In the genomic region with DNA sequence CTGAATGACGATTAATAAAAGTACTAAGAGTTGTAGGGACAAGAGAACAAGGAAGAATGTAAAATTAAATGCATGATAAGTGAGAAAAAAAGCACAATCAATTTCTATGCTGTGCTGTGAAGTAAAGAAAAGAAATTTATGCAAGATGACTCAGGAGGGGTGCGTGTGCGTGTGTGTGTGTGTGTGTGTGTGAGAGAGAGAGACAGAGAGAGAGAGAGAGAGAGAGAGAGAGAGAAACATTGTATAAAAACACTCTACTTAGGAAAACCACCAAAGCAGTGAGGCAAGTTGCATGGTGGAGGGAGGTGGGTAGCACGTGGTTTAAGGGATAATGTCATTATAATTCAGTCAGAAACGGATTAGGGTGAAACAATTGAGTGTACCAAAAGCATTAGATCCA, we compare ENCODE assay signal across 10 cellular contexts.
"Had no signal": no experiment of that assay in that cellular context is flagged by ENCODE, and none has a peak within 500 bp of the region (broad histone marks: within the 10 kb centered on the region; RNA-seq: fewer than 3 reads in every experiment).

No MANE protein-coding gene starts in this region.

- H3K36me3 ChIP-seq: transverse colon had no signal

- H3K9me3 ChIP-seq: transverse colon had no signal

- DNase-seq: activated CD4-positive, CD25-positive, alpha-beta regulatory T cell treated with anti-CD3 and anti-CD28 coated beads, Interleukin-2, amount 50 U/mL, for 72 hours; activated naive CD8-positive, alpha-beta T cell treated with anti-CD3 and anti-CD28 coated beads for 36 hours; anterior cingulate cortex; kidney glomerular epithelial cell; mesendoderm; right cardiac atrium; small intestine; stimulated activated naive CD8-positive, alpha-beta T cell treated with anti-CD3 and anti-CD28 coated beads, Interleukin-15, Interleukin-2, amounts not matched to agents 100 U/mL and 50 U/mL, for 24 hours; T-helper 9 cell; transverse colon had no signal

- H3K4me1 ChIP-seq: transverse colon had no signal

- H3K27ac ChIP-seq: transverse colon had no signal

- H3K27me3 ChIP-seq: transverse colon had no signal

- H3K4me3 ChIP-seq: transverse colon had no signal
